In genomic region chr13:25874064-25874737, GRCh38 we compare ENCODE assay signal across 18 cellular contexts.
DNase-seq lines count a peak whose midpoint lies in the region; ATAC-seq and TF ChIP-seq lines count a peak whose summit lies in the region.
"Had no signal": no experiment of that assay in that cellular context is flagged by ENCODE, and none has a peak within 500 bp of the region (broad histone marks: within the 10 kb centered on the region; RNA-seq: fewer than 3 reads in every experiment).

No MANE protein-coding gene starts in this region.

- H3K27ac Mint-ChIP-seq in CD14-positive monocyte (peak overlapping the region in 4 of 7 donors; percentile 16 to 74 (median 51)), WTC11 (peak overlapping the region; percentile 51; the same call in 1 of the 2 replicates)
- H3K27ac Mint-ChIP-seq: HFFc6 had no signal

- peak overlapping the region; percentile 52 for H3K9ac ChIP-seq in DND-41 (ENCODE audit: low read depth, low read length)

- H3K36me3 ChIP-seq in DND-41 (ENCODE audit: insufficient read depth, low read length) (no peaks in the 10 kb centered on the region), mucosa of descending colon (ENCODE audit: low read depth) (no peaks in the 10 kb centered on the region)
- H3K36me3 ChIP-seq: Peyer's patch, right lobe of liver, suprapubic skin had no signal

- ATAC-seq in DND-41 (ENCODE audit: insufficient read depth, low read depth) (peak; percentile 71), WTC11 (no peak), mucosa of descending colon (peak; percentile 25), HG03378 (IDR thresholded peaks at IDR 0.05; ENCODE audit: unreplicated experiment) (no peak)
- ATAC-seq: HepG2, right lobe of liver, SK-N-SH treated with all-trans-retinoic acid at 6 μM for 48 hours had no signal

- H3K4me3 Mint-ChIP-seq in CD14-positive monocyte (no peak overlapping the region), WTC11 (no peak overlapping the region)
- H3K4me3 Mint-ChIP-seq: HFFc6 had no signal

- peak overlapping the region; percentile 33 for H2AFZ ChIP-seq in DND-41 (ENCODE audit: low read depth, low read length)
- H2AFZ ChIP-seq: hepatocyte had no signal

- H3K36me3 Mint-ChIP-seq in CD14-positive monocyte (no peaks in the 10 kb centered on the region), WTC11 (peaks cover 7% of the 10 kb centered on the region; the same call in 1 of the 2 replicates)

- H3K4me3 ChIP-seq in DND-41 (ENCODE audit: low read depth in 1 of 2, low read length in 2 of 2) (no peak overlapping the region; a peak in 1 of 4 replicates), mucosa of descending colon (no peak overlapping the region)
- H3K4me3 ChIP-seq: hepatocyte, Peyer's patch, right lobe of liver, suprapubic skin had no signal

- no peaks in the 10 kb centered on the region for H3K27me3 ChIP-seq in DND-41 (ENCODE audit: insufficient read depth, low read length, poor library complexity)
- H3K27me3 ChIP-seq: hepatocyte, Peyer's patch, right lobe of liver, suprapubic skin had no signal

- no peaks in the 10 kb centered on the region for H3K9me3 ChIP-seq in DND-41 (ENCODE audit: insufficient read depth, low read length, severe bottlenecking)
- no peaks in the 10 kb centered on the region for H3K9me3 ChIP-seq in mucosa of descending colon
- H3K9me3 ChIP-seq: Peyer's patch, right lobe of liver, suprapubic skin had no signal

- peaks cover 49% of the 10 kb centered on the region for H3K4me1 Mint-ChIP-seq in CD14-positive monocyte
- H3K4me1 Mint-ChIP-seq in WTC11, result peaks cover 55% of the 10 kb centered on the region

- H3K27me3 Mint-ChIP-seq in CD14-positive monocyte (ENCODE audit: low read depth in 3 of 3) (peaks cover 1 to 6% (median 2%) of the 10 kb centered on the region in 3 donors), WTC11 (ENCODE audit: low read depth) (no peaks in the 10 kb centered on the region; the same call in 1 of the 2 replicates)

- H3K79me2 ChIP-seq in DND-41 (ENCODE audit: insufficient read depth, low read length), result no peaks in the 10 kb centered on the region
- H3K79me2 ChIP-seq: hepatocyte had no signal

- CTCF ChIA-PET in WTC11 (lab: Charles Lee), result no interaction called here

- H3K27ac ChIP-seq in DND-41 (ENCODE audit: low read length), result peak overlapping the region; percentile 96
- H3K27ac ChIP-seq: hepatocyte, Peyer's patch, right lobe of liver, suprapubic skin had no signal

- H3K4me1 ChIP-seq in DND-41 (ENCODE audit: insufficient read depth, low read length) (peaks cover 92% of the 10 kb centered on the region), mucosa of descending colon (ENCODE audit: low read depth) (no peaks in the 10 kb centered on the region)
- H3K4me1 ChIP-seq: Peyer's patch, right lobe of liver, suprapubic skin had no signal

- TF ChIP-seq CTCF in CD14-positive monocyte (IDR thresholded peaks at IDR 0.05) (no peak), DND-41 (IDR thresholded peaks at IDR 0.05; ENCODE audit: borderline replicate concordance, extremely low read depth, low read length, poor library complexity, severe bottlenecking) (no peak), WTC11 (IDR thresholded peaks at IDR 0.05) (no peak), mucosa of descending colon (IDR thresholded peaks at IDR 0.05) (no peak)

- H3K9me3 Mint-ChIP-seq in CD14-positive monocyte (peaks cover 1 to 7% (median 6%) of the 10 kb centered on the region in 7 donors), WTC11 (peaks cover 14% of the 10 kb centered on the region)

- H3K4me2 ChIP-seq in DND-41 (ENCODE audit: insufficient read depth, low read length), result peak overlapping the region; percentile 41
- H3K4me2 ChIP-seq: hepatocyte had no signal

- DNase-seq in CD14-positive monocyte (ENCODE audit: low spot score) (no peak), DND-41 (peak; percentile 80), WTC11 (ENCODE audit: low spot score) (no peak), mucosa of descending colon (no peak), NCI-H187 treated with DMSO at 0.1 percent for 48 hours (lab: John Stamatoyannopoulos, UW) (no peak), globus pallidus (ENCODE audit: low spot score) (no peak)
- DNase-seq: DMS79, HFFc6, kidney glomerular epithelial cell, midbrain, NCI-H1092, right lobe of liver had no signal

- H4K20me1 ChIP-seq in DND-41 (ENCODE audit: insufficient read depth, low read length), result no peaks in the 10 kb centered on the region

- intact Hi-C loops in CD14-positive monocyte (cut with micrococcal nuclease), result no loop called here
- intact Hi-C loops in mucosa of descending colon (cut with DNase I, micrococcal nuclease), result no loop called here

- POLR2A ChIA-PET in WTC11 (lab: Charles Lee), result interaction anchor here (0.7 kb wide), 1 partner anchor 218 kb away, joined by 5 read pairs; no protein-coding TSS in a partner anchor

TF ChIP-seq in WTC11, 78 proteins besides CTCF, POLR2A, EP300 and RAD21 (continues in another document):
- no peak for TF ChIP-seq MLX (CRISPR knock-in tag; IDR thresholded peaks at IDR 0.05)
- TF ChIP-seq ARID4B (CRISPR knock-in tag; IDR thresholded peaks at IDR 0.05; ENCODE audit: borderline replicate concordance), result no peak
- no peak for TF ChIP-seq EMX1 (CRISPR knock-in tag; IDR thresholded peaks at IDR 0.05)
- TF ChIP-seq ZNF263 (CRISPR knock-in tag; IDR thresholded peaks at IDR 0.05; ENCODE audit: low read depth), result no peak
- no peak for TF ChIP-seq ESRRA (CRISPR knock-in tag; IDR thresholded peaks at IDR 0.05; ENCODE audit: borderline replicate concordance)
- no peak for TF ChIP-seq NFE2L1 (CRISPR knock-in tag; IDR thresholded peaks at IDR 0.05)
- TF ChIP-seq ATF1 (CRISPR knock-in tag; IDR thresholded peaks at IDR 0.05), result no peak
- no peak for TF ChIP-seq GTF2I (CRISPR knock-in tag; conservative IDR thresholded peaks at IDR 0.05)
- TF ChIP-seq STAT6 (CRISPR knock-in tag; conservative IDR thresholded peaks at IDR 0.05; ENCODE audit: low read depth), result no peak
- no peak for TF ChIP-seq CREM (CRISPR knock-in tag; IDR thresholded peaks at IDR 0.05)
- TF ChIP-seq FOXP1 (CRISPR knock-in tag; IDR thresholded peaks at IDR 0.05; ENCODE audit: borderline replicate concordance), result no peak

Comparison
In these comparisons a context has a peak if more than half of its experiments do, and no peak if none do; other contexts are left out.
1. ATAC-seq: peak in DND-41 (single experiment) and mucosa of descending colon (single experiment); none in WTC11 (single experiment) and HG03378 (single experiment).